ENCODE assay signal across 18 cellular contexts in the genomic region with DNA sequence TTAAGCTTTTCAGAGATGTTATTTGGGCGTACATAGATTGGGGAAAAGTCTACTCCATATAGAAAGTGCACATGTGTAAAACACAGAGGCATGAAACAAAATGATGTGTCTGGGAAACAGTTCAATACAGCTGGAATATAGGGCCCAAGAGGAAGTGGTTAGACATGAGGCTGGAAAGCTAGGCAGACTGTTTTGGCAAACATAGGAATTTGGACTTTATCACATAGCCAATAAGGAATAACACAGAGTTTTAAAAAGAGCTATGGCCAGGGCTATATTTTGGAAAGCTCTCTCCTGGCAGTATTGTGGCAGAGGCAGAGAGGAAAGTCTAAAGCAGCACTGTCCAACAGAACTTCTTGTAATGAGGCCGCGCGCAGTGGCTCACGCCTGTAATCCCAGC. TPM values are rescaled to one million over a fixed set of nuclear protein-coding genes. Genes with fewer than 3 reads are reported as not detected.
DNase-seq lines count a peak whose midpoint lies in the region; ATAC-seq, FAIRE-seq and TF ChIP-seq lines count a peak whose summit lies in the region.
"Had no signal": no experiment of that assay in that cellular context is flagged by ENCODE, and none has a peak within 500 bp of the region (broad histone marks: within the 10 kb centered on the region; RNA-seq: fewer than 3 reads in every experiment).

No MANE protein-coding gene starts in this region.

- H3K9me3 ChIP-seq in SK-N-SH: no peaks in the 10 kb centered on the region
- H3K9me3 ChIP-seq in MG63: peaks cover 6% of the 10 kb centered on the region; the same call in 1 of the 2 replicates
- H3K9me3 ChIP-seq in K562 (replicated peaks; ENCODE audit: control insufficient read depth, insufficient read depth, low read depth, low read length): no peaks in the 10 kb centered on the region
- H3K9me3 ChIP-seq: SJSA1, tibial artery had no signal

- no peak for TF ChIP-seq POLR2A in K562 (conservative IDR thresholded peaks at IDR 0.05)

- intact Hi-C loops in K562 (cut with micrococcal nuclease): no loop called here

- BruUV-seq in K562 (replicated peaks; lab: Mats Ljungman, UMichigan): no TSS peak

- H3K4me1 ChIP-seq in SK-N-SH (ENCODE audit: control insufficient read depth in 1 of 2, insufficient read depth in 2 of 2, low read depth in 1 of 2, low read length in 1 of 2) (peaks cover 6% of the 10 kb centered on the region in 2 experiments; a peak in 3 of 4 replicates), K562 (replicated peaks in 1 of 2; ENCODE audit: control insufficient read depth in 2 of 2, insufficient read depth in 2 of 2, low read length in 2 of 2) (peaks cover 15 to 19% of the 10 kb centered on the region in 2 experiments)

- H3K36me3 ChIP-seq in SK-N-SH (replicated peaks in 1 of 2; ENCODE audit: control insufficient read depth in 1 of 2, insufficient read depth in 2 of 2, low read length in 1 of 2): no peaks in the 10 kb centered on the region
- H3K36me3 ChIP-seq in MG63: peaks cover 16% of the 10 kb centered on the region
- H3K36me3 ChIP-seq in K562 (ENCODE audit: control insufficient read depth, insufficient read depth, low read length): peaks cover under 1% of the 10 kb centered on the region; the same call in 2 of the 3 replicates
- H3K36me3 ChIP-seq: tibial artery had no signal

- no peak overlapping the region for H3K27ac Mint-ChIP-seq in neural crest cell (ENCODE audit: unreplicated experiment)

- H2AFZ ChIP-seq in SK-N-SH (ENCODE audit: low read depth) (no peak overlapping the region), K562 (ENCODE audit: low read depth, low read length) (no peak overlapping the region)

- FAIRE-seq in K562 (lab: Jason Lieb, UNC): no peak
- FAIRE-seq: islet of Langerhans had no signal

- no peaks in the 10 kb centered on the region for H3K9me2 ChIP-seq in SK-N-SH

- ATAC-seq in SK-N-SH treated with all-trans-retinoic acid at 6 μM for 48 hours (no peak), K562 (no peak), GM18870 (IDR thresholded peaks at IDR 0.05; ENCODE audit: unreplicated experiment) (no peak)

- peak overlapping the region; percentile 13 for H3K4me3 Mint-ChIP-seq in neural crest cell

- H3K27ac ChIP-seq in SK-N-SH (ENCODE audit: low read depth in 2 of 2, low read length in 1 of 2): no peak overlapping the region
- no peak overlapping the region for H3K27ac ChIP-seq in K562 (ENCODE audit: extremely low read depth, low read depth, low read length)
- H3K27ac ChIP-seq: SJSA1 had no signal

- H3K9ac ChIP-seq in SK-N-SH: no peak overlapping the region
- no peak overlapping the region for H3K9ac ChIP-seq in K562 (ENCODE audit: insufficient read depth in 1 of 2, low read depth in 2 of 2, low read length in 2 of 2)

- DNase-seq in SK-N-SH: no peak
- peak; percentile 42 for DNase-seq in MG63
- DNase-seq in K562 (ENCODE audit: extremely low read depth in 1 of 4, low spot score in 3 of 4): no peak
- no peak for DNase-seq in neural crest cell (ENCODE audit: low read depth, low spot score)
- DNase-seq in HuH-7 (ENCODE audit: low spot score): no peak
- DNase-seq in activated effector memory CD4-positive, alpha-beta T cell treated with anti-CD3 and anti-CD28 coated beads, Interleukin-2, amount 50 U/mL, for 16 hours: no peak
- DNase-seq: amniotic stem cell, foreskin melanocyte, NCI-H2081 had no signal

- H3K9me3 Mint-ChIP-seq in neural crest cell: peaks cover 5% of the 10 kb centered on the region

- H3K36me3 Mint-ChIP-seq in neural crest cell (ENCODE audit: low read depth): no peaks in the 10 kb centered on the region

- 99% methylated on average over 5 of the region's 5 CpGs for WGBS in SK-N-SH (ENCODE audit: low lambda C conversion rate)
- WGBS in K562 (ENCODE audit: insufficient coverage, low coverage, missing lambda C conversion rate): 89% methylated on average over 5 of the region's 5 CpGs

- TF ChIP-seq RAD21 in SK-N-SH (IDR thresholded peaks at IDR 0.05; ENCODE audit: low read length): no peak
- no peak for TF ChIP-seq RAD21 in K562 (CRISPR knock-in tag; conservative IDR thresholded peaks at IDR 0.05 in 1 of 2, IDR thresholded peaks at IDR 0.05 in 1 of 2)

- H3K9me1 ChIP-seq in K562 (ENCODE audit: control insufficient read depth, insufficient read depth, low read length): no peaks in the 10 kb centered on the region

- H3K27me3 Mint-ChIP-seq in neural crest cell (ENCODE audit: low read depth): peaks cover 14% of the 10 kb centered on the region

- TF ChIP-seq CTCF in SK-N-SH (IDR thresholded peaks at IDR 0.05) (no peak), K562 (IDR thresholded peaks at IDR 0.05 in 2 of 3, conservative IDR thresholded peaks at IDR 0.05 in 1 of 3; ENCODE audit: insufficient read depth in 2 of 3, low read depth in 1 of 3, low read length in 3 of 3) (no peak), neural crest cell (conservative IDR thresholded peaks at IDR 0.05) (no peak)

- CTCF ChIA-PET in SK-N-SH (lab: Yijun Ruan, JAX): interaction anchor here (1.1 to 12.0 kb wide), 9 partner anchors 8 to 127 kb away, joined by 3 to 203 read pairs (median 11); a partner anchor contains a TSS
- CTCF ChIA-PET in K562 (lab: Yijun Ruan, JAX; ENCODE audit: low intra/inter-chr PET ratio): interaction anchor here (0.6 to 1.1 kb wide), 2 partner anchors 19 to 34 kb away, joined by 3 to 4 read pairs; no protein-coding TSS in a partner anchor

- POLR2A ChIA-PET in SK-N-SH (lab: Yijun Ruan, JAX) (no interaction called here), K562 (lab: Yijun Ruan, JAX) (interaction anchor here (0.6 to 13.4 kb wide), 6 partner anchors 8 to 676 kb away, joined by 3 to 384 read pairs (median 4); a partner anchor contains a TSS)

- peaks cover 42% of the 10 kb centered on the region for H3K79me2 ChIP-seq in SK-N-SH (ENCODE audit: insufficient read depth)
- H3K79me2 ChIP-seq in K562 (ENCODE audit: control insufficient read depth, insufficient read depth, low read length): peaks cover 47% of the 10 kb centered on the region

- H4K20me1 ChIP-seq in SK-N-SH (ENCODE audit: insufficient read depth) (no peaks in the 10 kb centered on the region), K562 (replicated peaks; ENCODE audit: control insufficient read depth, insufficient read depth, low read length) (no peaks in the 10 kb centered on the region)

- peaks cover 14% of the 10 kb centered on the region for H3K4me1 Mint-ChIP-seq in neural crest cell

- H3K4me2 ChIP-seq in SK-N-SH (0 out of 2 replicates have a peak overlapping the region, but pooled peaks have one; percentile 97), K562 (ENCODE audit: insufficient read depth, low read length) (no peak overlapping the region; the same call in 1 of the 2 replicates)

- TF ChIP-seq EP300 in SK-N-SH (IDR thresholded peaks at IDR 0.05; ENCODE audit: borderline replicate concordance in 1 of 2, low read depth in 1 of 2, low read length in 1 of 2) (no peak), K562 (IDR thresholded peaks at IDR 0.05; ENCODE audit: low read length) (no peak)

- H3F3A ChIP-seq in SK-N-SH (replicated peaks; ENCODE audit: insufficient read depth): peaks cover 17% of the 10 kb centered on the region

- in situ Hi-C loops in K562 (cut with MboI): loop anchor here (25.0 kb wide), 1 partner anchor 1429 kb away; a partner anchor contains a TSS

- H3K27me3 ChIP-seq in SK-N-SH (ENCODE audit: insufficient read depth): no peaks in the 10 kb centered on the region
- H3K27me3 ChIP-seq in MG63: no peaks in the 10 kb centered on the region
- H3K27me3 ChIP-seq in K562 (ENCODE audit: control insufficient read depth in 2 of 2, insufficient read depth in 2 of 2, low read length in 2 of 2): no peaks in the 10 kb centered on the region
- H3K27me3 ChIP-seq: SJSA1, tibial artery had no signal

- no peak overlapping the region for H3K4me3 ChIP-seq in SK-N-SH (ENCODE audit: low read depth in 2 of 2, low read length in 1 of 2)
- H3K4me3 ChIP-seq in MG63: no peak overlapping the region
- H3K4me3 ChIP-seq in K562: no peak overlapping the region
- H3K4me3 ChIP-seq: SJSA1, skin epidermis, tibial artery had no signal

RNA-seq across cellular contexts. Expression of a gene that starts 2.5 kb away (rescaled TPM):
- 104 and 116 TPM in 2 replicates for polyA plus RNA-seq in SK-N-SH (2012; rRNA removed)
- 87.9 and 91.4 TPM in 2 replicates for polyA plus RNA-seq in SK-N-SH (2012; cell fraction: cytosol; rRNA removed)
- polyA plus RNA-seq in SK-N-SH (2012; cell fraction: nucleus; rRNA removed): 186 and 280 TPM in 2 replicates
- total RNA-seq in MG63 (2014; rRNA removed; shearing (Covaris generic); ENCODE audit: low replicate concordance): 207 and 281 TPM in 2 replicates
- total RNA-seq in K562 (2011; cell fraction: chromatin; rRNA removed; ENCODE audit: low replicate concordance): 729 and 883 TPM in 2 replicates
- 319 and 374 TPM in 2 replicates for total RNA-seq in K562 (2011; cell fraction: nucleolus; rRNA removed)
- total RNA-seq in K562 (2011; cell fraction: nucleoplasm; rRNA removed): 421 and 486 TPM in 2 replicates
- total RNA-seq in K562 (2014; rRNA removed): 133 and 136 TPM in 2 replicates
- total RNA-seq in K562 (2014; rRNA removed; fragmentation: Illumina TruSeq; extraction: Trizol): 135 and 136 TPM in 2 replicates
- 185 and 186 TPM in 2 replicates for total RNA-seq in K562 (2015; rRNA removed; fragmentation: Illumina TruSeq; extraction: Trizol)
- total RNA-seq in K562 (2021): 173 and 181 TPM in 2 replicates
- 189 and 242 TPM in 2 replicates for polyA plus RNA-seq in K562 (2011; rRNA removed)
- 99.8 and 136 TPM in 2 replicates for polyA plus RNA-seq in K562 (2011; cell fraction: cytosol; rRNA removed)
- 407 and 463 TPM in 2 replicates for polyA plus RNA-seq in K562 (2011; cell fraction: nucleus; rRNA removed)
- polyA plus RNA-seq in K562 (2012): 164 and 174 TPM in 2 replicates
- polyA plus RNA-seq in K562 (2014; fragmentation: Illumina TruSeq; extraction: Trizol): 211 and 252 TPM in 2 replicates
- 100 to 1,000 TPM in 1 of 2 experiments, 10 to 100 TPM in 1; 19.0 to 113 TPM for polyA plus RNA-seq in K562 (2014; fragmentation: Nextera tagmentation; extraction: Ambion mirVana)
- 192 and 194 TPM in 2 replicates for polyA plus RNA-seq in K562 (2014; rRNA removed)
- 117 and 145 TPM in 2 replicates for polyA minus RNA-seq in K562 (2011; rRNA and poly(A)+ RNA removed)
- 73.6 and 84.6 TPM in 2 replicates for polyA minus RNA-seq in K562 (2011; cell fraction: cytosol; rRNA and poly(A)+ RNA removed)
- polyA minus RNA-seq in K562 (2011; cell fraction: nucleus; rRNA and poly(A)+ RNA removed): 153 and 260 TPM in 2 replicates
- total RNA-seq in neural crest cell: 312 and 329 TPM in 2 replicates

RNA-seq across cellular contexts. Expression of a gene that starts 13.0 kb away (rescaled TPM):
- polyA plus RNA-seq in SK-N-SH (2012; rRNA removed): 1.2 and 1.5 TPM in 2 replicates
- 0.75 and 1.3 TPM in 2 replicates for polyA plus RNA-seq in SK-N-SH (2012; cell fraction: cytosol; rRNA removed)
- polyA plus RNA-seq in SK-N-SH (2012; cell fraction: nucleus; rRNA removed): 6.5 and 7.7 TPM in 2 replicates
- total RNA-seq in MG63 (2014; rRNA removed; shearing (Covaris generic); ENCODE audit: low replicate concordance): 16.8 and 18.9 TPM in 2 replicates
- total RNA-seq in K562 (2011; cell fraction: chromatin; rRNA removed; ENCODE audit: low replicate concordance): 0.55 and 0.81 TPM in 2 replicates
- 0.83 and 0.92 TPM in 2 replicates for total RNA-seq in K562 (2011; cell fraction: nucleolus; rRNA removed)
- 2.4 and 2.9 TPM in 2 replicates for total RNA-seq in K562 (2011; cell fraction: nucleoplasm; rRNA removed)
- 0.23 and 0.33 TPM in 2 replicates for total RNA-seq in K562 (2014; rRNA removed)
- total RNA-seq in K562 (2014; rRNA removed; fragmentation: Illumina TruSeq; extraction: Trizol): 0.29 and 0.51 TPM in 2 replicates
- total RNA-seq in K562 (2015; rRNA removed; fragmentation: Illumina TruSeq; extraction: Trizol): 0.58 and 0.60 TPM in 2 replicates
- total RNA-seq in K562 (2021): 0.47 and 0.75 TPM in 2 replicates
- polyA plus RNA-seq in K562 (2011; rRNA removed): 0.13 and 0.28 TPM in 2 replicates
- polyA plus RNA-seq in K562 (2011; cell fraction: cytosol; rRNA removed): 0.56 and 0.73 TPM in 2 replicates
- 2.3 TPM in 2 replicates for polyA plus RNA-seq in K562 (2011; cell fraction: nucleus; rRNA removed)
- polyA plus RNA-seq in K562 (2012): 0.76 and 1.1 TPM in 2 replicates
- 0.50 and 0.83 TPM in 2 replicates for polyA plus RNA-seq in K562 (2014; fragmentation: Illumina TruSeq; extraction: Trizol)
- under 1 TPM; 0.18 to 0.78 TPM for polyA plus RNA-seq in K562 (2014; fragmentation: Nextera tagmentation; extraction: Ambion mirVana)
- polyA plus RNA-seq in K562 (2014; rRNA removed): 0.48 and 1.7 TPM in 2 replicates
- 0.25 and 0.39 TPM in 2 replicates for polyA minus RNA-seq in K562 (2011; rRNA and poly(A)+ RNA removed)
- not detected in 2 replicates for polyA minus RNA-seq in K562 (2011; cell fraction: cytosol; rRNA and poly(A)+ RNA removed)
- 1.8 and 2.3 TPM in 2 replicates for polyA minus RNA-seq in K562 (2011; cell fraction: nucleus; rRNA and poly(A)+ RNA removed)
- 0.89 and 1.7 TPM in 2 replicates for total RNA-seq in neural crest cell

RNA-seq across cellular contexts. Expression of a gene that starts 25.1 kb away (rescaled TPM):
- polyA plus RNA-seq in SK-N-SH (2012; rRNA removed): 0.10 TPM in 1 of 2 replicates, not detected in the other
- polyA plus RNA-seq in SK-N-SH (2012; cell fraction: cytosol; rRNA removed): 0.03 TPM in 1 of 2 replicates, not detected in the other
- polyA plus RNA-seq in SK-N-SH (2012; cell fraction: nucleus; rRNA removed): 0.05 and 0.06 TPM in 2 replicates
- total RNA-seq in MG63 (2014; rRNA removed; shearing (Covaris generic); ENCODE audit: low replicate concordance): 0.76 and 0.79 TPM in 2 replicates
- not detected in 2 replicates for total RNA-seq in K562 (2011; cell fraction: chromatin; rRNA removed; ENCODE audit: low replicate concordance)
- not detected in 2 replicates for total RNA-seq in K562 (2011; cell fraction: nucleolus; rRNA removed)
- total RNA-seq in K562 (2011; cell fraction: nucleoplasm; rRNA removed): not detected in 2 replicates
- not detected in 2 replicates for total RNA-seq in K562 (2014; rRNA removed)
- not detected in 2 replicates for total RNA-seq in K562 (2014; rRNA removed; fragmentation: Illumina TruSeq; extraction: Trizol)
- not detected in 2 replicates for total RNA-seq in K562 (2015; rRNA removed; fragmentation: Illumina TruSeq; extraction: Trizol)
- 0.18 and 0.38 TPM in 2 replicates for total RNA-seq in K562 (2021)
- not detected in 2 replicates for polyA plus RNA-seq in K562 (2011; rRNA removed)
- polyA plus RNA-seq in K562 (2011; cell fraction: cytosol; rRNA removed): not detected in 2 replicates
- not detected in 2 replicates for polyA plus RNA-seq in K562 (2011; cell fraction: nucleus; rRNA removed)
- not detected in 2 replicates for polyA plus RNA-seq in K562 (2012)
- not detected in 2 replicates for polyA plus RNA-seq in K562 (2014; fragmentation: Illumina TruSeq; extraction: Trizol)
- not detected for polyA plus RNA-seq in K562 (2014; fragmentation: Nextera tagmentation; extraction: Ambion mirVana)
- 0.03 TPM in 1 of 2 replicates, not detected in the other for polyA plus RNA-seq in K562 (2014; rRNA removed)
- not detected in 2 replicates for polyA minus RNA-seq in K562 (2011; rRNA and poly(A)+ RNA removed)
- polyA minus RNA-seq in K562 (2011; cell fraction: cytosol; rRNA and poly(A)+ RNA removed): not detected in 2 replicates
- not detected in 2 replicates for polyA minus RNA-seq in K562 (2011; cell fraction: nucleus; rRNA and poly(A)+ RNA removed)
- 0.59 and 0.63 TPM in 2 replicates for total RNA-seq in neural crest cell
- total RNA-seq: LHCN-M2, myocyte, SJSA1 had no signal

RNA-seq across cellular contexts. Expression of a gene that starts 43.5 kb away (rescaled TPM):
- polyA plus RNA-seq in SK-N-SH (2012; rRNA removed) (not detected in 2 replicates), K562 (2011; rRNA removed) (not detected in 2 replicates), K562 (2014; fragmentation: Illumina TruSeq; extraction: Trizol) (not detected in 2 replicates), K562 (2014; fragmentation: Nextera tagmentation; extraction: Ambion mirVana) (not detected), K562 (2014; rRNA removed) (not detected in 2 replicates)
- not detected in 2 replicates for polyA plus RNA-seq in SK-N-SH (2012; cell fraction: cytosol; rRNA removed)
- polyA plus RNA-seq in SK-N-SH (2012; cell fraction: nucleus; rRNA removed): not detected in 2 replicates
- not detected in 2 replicates for total RNA-seq in MG63 (2014; rRNA removed; shearing (Covaris generic); ENCODE audit: low replicate concordance)
- not detected in 2 replicates for total RNA-seq in K562 (2011; cell fraction: chromatin; rRNA removed; ENCODE audit: low replicate concordance)
- not detected in 2 replicates for total RNA-seq in K562 (2011; cell fraction: nucleolus; rRNA removed)
- not detected in 2 replicates for total RNA-seq in K562 (2011; cell fraction: nucleoplasm; rRNA removed)
- total RNA-seq in K562 (2014; rRNA removed) (not detected in 2 replicates), K562 (2014; rRNA removed; fragmentation: Illumina TruSeq; extraction: Trizol) (not detected in 2 replicates), K562 (2015; rRNA removed; fragmentation: Illumina TruSeq; extraction: Trizol) (not detected in 2 replicates), K562 (2021) (0.07 TPM in 1 of 2 replicates, not detected in the other), neural crest cell (1.7 and 2.8 TPM in 2 replicates)
- not detected in 2 replicates for polyA plus RNA-seq in K562 (2011; cell fraction: cytosol; rRNA removed)
- not detected in 2 replicates for polyA plus RNA-seq in K562 (2011; cell fraction: nucleus; rRNA removed)
- not detected in 2 replicates for polyA plus RNA-seq in K562 (2012)
- not detected in 2 replicates for polyA minus RNA-seq in K562 (2011; rRNA and poly(A)+ RNA removed)
- not detected in 2 replicates for polyA minus RNA-seq in K562 (2011; cell fraction: cytosol; rRNA and poly(A)+ RNA removed)
- not detected in 2 replicates for polyA minus RNA-seq in K562 (2011; cell fraction: nucleus; rRNA and poly(A)+ RNA removed)
- total RNA-seq: dermis microvascular lymphatic vessel endothelial cell, myocyte, SJSA1 had no signal
